ENCODE assay signal across 8 cellular contexts in the genomic region with DNA sequence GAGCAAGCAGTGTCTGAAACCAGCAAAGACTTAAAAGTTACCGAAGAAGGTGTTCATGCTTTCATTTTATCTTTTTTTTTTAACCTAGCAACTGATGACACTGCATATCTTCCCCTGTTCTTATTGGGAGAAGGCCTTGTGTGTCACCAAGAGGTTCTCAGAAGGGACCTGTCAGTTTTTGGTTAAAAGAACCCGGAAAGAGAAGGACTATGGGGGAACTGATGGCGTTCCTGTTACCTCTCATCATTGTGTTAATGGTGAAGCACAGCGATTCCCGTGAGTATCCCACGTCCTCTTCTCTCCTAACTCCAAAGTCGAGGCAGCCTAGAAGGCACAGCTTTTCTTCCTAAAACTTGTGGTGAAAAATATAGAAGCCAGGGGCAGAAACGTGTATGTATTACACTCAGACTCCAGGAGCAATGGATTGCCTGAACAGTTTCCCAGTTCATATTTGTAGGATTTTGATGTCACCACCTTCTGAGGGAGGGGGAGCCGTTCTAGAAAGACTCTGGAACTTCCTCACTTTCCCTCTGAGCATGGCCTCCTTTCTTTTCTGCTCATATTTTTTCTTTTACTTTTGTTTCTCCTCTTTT. TPM values are rescaled to one million over a fixed set of nuclear protein-coding genes. Genes with fewer than 3 reads are reported as not detected.
A peak's percentile ranks its signal among the peaks of the same experiment; 100 is the strongest.
DNase-seq lines count a peak whose midpoint lies in the region; ATAC-seq lines count a peak whose summit lies in the region.

A gene (plus strand): TSS at position 185 of the 593 bp plus-strand sequence. CDS start 25 bp downstream, at position 210.

- DNase-seq in NCI-H1417 (lab: John Stamatoyannopoulos, UW), result peak in 2 of 3 experiments; percentile 23 to 27
- DNase-seq in NCI-H1417 treated with DMSO at 0.1 percent for 48 hours (lab: John Stamatoyannopoulos, UW), result no peak
- DNase-seq in RPMI7951 (ENCODE audit: low read depth), result peak; percentile 85
- DNase-seq in astrocyte of the hippocampus (ENCODE audit: low read depth, low spot score), result peak; percentile 74
- DNase-seq in hepatic stellate cell (ENCODE audit: low spot score), result peak; percentile 78
- no peak for DNase-seq in skeletal muscle cell (ENCODE audit: low read depth)

- H3K4me3 ChIP-seq in skeletal muscle cell (ENCODE audit: low read depth, low read length), result peak within 1 kb of the TSS; percentile 33

- ATAC-seq in GM19468 (IDR thresholded peaks at IDR 0.05; ENCODE audit: extremely low read depth, unreplicated experiment) (peak; percentile 86), HG03558 (IDR thresholded peaks at IDR 0.05; ENCODE audit: extremely low read depth, unreplicated experiment) (peak; percentile 90)

RNA-seq across cellular contexts. Expression of the gene that starts here (rescaled TPM):
- 8.6 and 13.3 TPM in 2 replicates for total RNA-seq in RPMI7951 (2014; rRNA removed; shearing (Covaris generic))

Comparison
In these comparisons a context has a peak if more than half of its experiments do, and no peak if none do; other contexts are left out.
1. DNase-seq: peak in NCI-H1417 (2 of 3), RPMI7951 (single experiment), astrocyte of the hippocampus (single experiment) and hepatic stellate cell (single experiment); none in NCI-H1417 treated with DMSO at 0.1 percent for 48 hours (single experiment) and skeletal muscle cell (single experiment).